In genomic region chr14:104159990-104160389, GRCh38 we compare ENCODE assay signal across 35 cellular contexts. TPM values are rescaled to one million over a fixed set of nuclear protein-coding genes. Genes with fewer than 3 reads are reported as not detected.
"Had no signal": no experiment of that assay in that cellular context is flagged by ENCODE, and none has a peak within 500 bp of the region (broad histone marks: within the 10 kb centered on the region; RNA-seq: fewer than 3 reads in every experiment).

No MANE protein-coding gene starts in this region.

- H3K27me3 Mint-ChIP-seq: activated B cell treated with CpG ODN at 0.5 μM for 24 hours; activated CD4-positive, alpha-beta memory T cell treated with anti-CD3 and anti-CD28 coated beads for 36 hours; activated CD4-positive, alpha-beta T cell treated with anti-CD3 and anti-CD28 coated beads, Interleukin-2, amount 10 ng/mL, durations not matched to agents 24 days and 14 days; activated CD8-positive, alpha-beta T cell treated with anti-CD3 and anti-CD28 coated beads for 36 hours; activated naive CD8-positive, alpha-beta T cell treated with anti-CD3 and anti-CD28 coated beads for 36 hours; activated T-helper 17 cell treated with anti-CD3 and anti-CD28 coated beads, Interleukin-2, amount 50 U/mL, for 72 hours had no signal

- H3K4me1 Mint-ChIP-seq: activated B cell treated with CpG ODN at 0.5 μM for 24 hours; activated CD4-positive, alpha-beta T cell treated with anti-CD3 and anti-CD28 coated beads, Interleukin-2, amount 10 ng/mL, durations not matched to agents 24 days and 14 days; activated naive CD8-positive, alpha-beta T cell treated with anti-CD3 and anti-CD28 coated beads for 36 hours; activated T-helper 17 cell treated with anti-CD3 and anti-CD28 coated beads, Interleukin-2, amount 50 U/mL, for 72 hours had no signal

- ATAC-seq: activated CD8-positive, alpha-beta T cell treated with anti-CD3 and anti-CD28 coated beads for 36 hours; activated naive CD4-positive, alpha-beta T cell treated with anti-CD3 and anti-CD28 coated beads, Interleukin-2, amount 50 U/mL, for 72 hours; activated T-cell treated with anti-CD3 and anti-CD28 coated beads, Interleukin-2, amount 50 U/mL, for 4 hours; activated T-cell treated with anti-CD3 and anti-CD28 coated beads, Interleukin-2, amount 50 U/mL, for 72 hours; activated T-helper 17 cell treated with anti-CD3 and anti-CD28 coated beads, Interleukin-2, amount 50 U/mL, for 72 hours; body of pancreas had no signal

- H3K4me3 Mint-ChIP-seq: activated B cell treated with CpG ODN at 0.5 μM for 24 hours; activated CD4-positive, alpha-beta memory T cell treated with anti-CD3 and anti-CD28 coated beads for 36 hours; activated CD4-positive, alpha-beta T cell treated with anti-CD3 and anti-CD28 coated beads, Interleukin-2, amount 10 ng/mL, durations not matched to agents 24 days and 14 days; activated CD8-positive, alpha-beta T cell treated with anti-CD3 and anti-CD28 coated beads for 36 hours; activated naive CD4-positive, alpha-beta T cell treated with anti-CD3 and anti-CD28 coated beads for 36 hours; activated naive CD8-positive, alpha-beta T cell treated with anti-CD3 and anti-CD28 coated beads for 36 hours; activated T-cell treated with anti-CD3 and anti-CD28 coated beads, Interleukin-2, amount 50 U/mL, for 4 hours; activated T-cell treated with anti-CD3 and anti-CD28 coated beads, Interleukin-2, amount 50 U/mL, for 72 hours; activated T-helper 1 cell treated with anti-CD3 and anti-CD28 coated beads, Interleukin-12 subunit alpha, Interleukin-12 subunit beta, Interleukin-2, Interleukin-4 antibody, amounts not matched to agents 30 ng/mL and 10 ng/mL and 1 ng/mL, durations not matched to agents 14 hours and 24 hours and 36 hours; activated T-helper 17 cell treated with anti-CD3 and anti-CD28 coated beads, Interleukin-2, amount 50 U/mL, for 72 hours; T-helper 1 cell treated with Interleukin-12 subunit alpha and Interleukin-12 subunit beta and Interleukin-4 antibody, amounts not matched to agents 30 μg/mL and 1 μg/mL, for 36 hours; T-helper 2 cell treated with Interferon-gamma antibody and Interleukin-4, amounts not matched to agents 5 μg/mL and 100 μg/mL, for 36 hours had no signal

- H3K4me3 ChIP-seq: adrenal gland, body of pancreas, breast epithelium had no signal

- H3K27ac ChIP-seq: body of pancreas, brain microvascular endothelial cell, breast epithelium, VCaP had no signal

- DNase-seq: activated B cell treated with CpG ODN at 0.5 μM for 24 hours; activated CD4-positive, alpha-beta memory T cell treated with anti-CD3 and anti-CD28 coated beads for 36 hours; activated CD4-positive, alpha-beta T cell treated with anti-CD3 and anti-CD28 coated beads for 4 hours; activated CD4-positive, alpha-beta T cell treated with anti-CD3 and anti-CD28 coated beads, Interleukin-2, amount 10 ng/mL, durations not matched to agents 24 days and 14 days; activated CD4-positive, alpha-beta T cell treated with anti-CD3 and anti-CD28 coated beads, Interleukin-2, amount 50 U/mL, for 1 hour; activated CD4-positive, alpha-beta T cell treated with anti-CD3 and anti-CD28 coated beads, Interleukin-2, amount 50 U/mL, for 4 hours; activated CD4-positive, CD25-positive, alpha-beta regulatory T cell treated with anti-CD3 and anti-CD28 coated beads, Interleukin-2, amount 50 U/mL, for 72 hours; activated CD8-positive, alpha-beta memory T cell treated with anti-CD3 and anti-CD28 coated beads, Interleukin-2, amount 50 U/mL, for 4 hours; activated CD8-positive, alpha-beta T cell treated with anti-CD3 and anti-CD28 coated beads for 36 hours; activated effector memory CD4-positive, alpha-beta T cell treated with anti-CD3 and anti-CD28 coated beads, Interleukin-2, amount 50 U/mL, for 16 hours; activated gamma-delta T cell treated with Interleukin-2 at 50 U/mL for 16 hours; activated naive CD4-positive, alpha-beta T cell; activated naive CD4-positive, alpha-beta T cell treated with anti-CD3 and anti-CD28 coated beads for 36 hours; activated naive CD4-positive, alpha-beta T cell treated with anti-CD3 and anti-CD28 coated beads, Interleukin-2, amount 50 U/mL, for 16 hours; activated naive CD8-positive, alpha-beta T cell treated with anti-CD3 and anti-CD28 coated beads for 36 hours; activated T-cell treated with anti-CD3 and anti-CD28 coated beads for 4 hours; activated T-cell treated with anti-CD3 and anti-CD28 coated beads, Interleukin-2, amount 50 U/mL, for 1 hour; activated T-cell treated with anti-CD3 and anti-CD28 coated beads, Interleukin-2, amount 50 U/mL, for 4 hours; activated T-cell treated with anti-CD3 and anti-CD28 coated beads, Interleukin-2, amount 50 U/mL, for 72 hours; amniotic stem cell; aorta; body of pancreas; brain microvascular endothelial cell; central memory CD4-positive, alpha-beta T cell; cerebellar nuclear complex; T-helper 2 cell; T-helper 9 cell had no signal

- H3K36me3 Mint-ChIP-seq: activated CD4-positive, alpha-beta memory T cell treated with anti-CD3 and anti-CD28 coated beads for 36 hours; activated naive CD4-positive, alpha-beta T cell treated with anti-CD3 and anti-CD28 coated beads, Interleukin-2, amount 50 U/mL, for 72 hours; activated naive CD8-positive, alpha-beta T cell treated with anti-CD3 and anti-CD28 coated beads for 36 hours had no signal

- H3K4me1 ChIP-seq: adrenal gland, breast epithelium had no signal

- H3K27ac Mint-ChIP-seq: activated B cell treated with CpG ODN at 0.5 μM for 24 hours; activated CD4-positive, alpha-beta memory T cell treated with anti-CD3 and anti-CD28 coated beads for 36 hours; activated CD4-positive, alpha-beta T cell treated with anti-CD3 and anti-CD28 coated beads, Interleukin-2, amount 10 ng/mL, durations not matched to agents 24 days and 14 days; activated CD8-positive, alpha-beta T cell treated with anti-CD3 and anti-CD28 coated beads for 36 hours; activated naive CD4-positive, alpha-beta T cell treated with anti-CD3 and anti-CD28 coated beads for 36 hours; activated naive CD4-positive, alpha-beta T cell treated with anti-CD3 and anti-CD28 coated beads, Interleukin-2, amount 50 U/mL, for 72 hours; activated naive CD8-positive, alpha-beta T cell treated with anti-CD3 and anti-CD28 coated beads for 36 hours; activated T-cell treated with anti-CD3 and anti-CD28 coated beads, Interleukin-2, amount 50 U/mL, for 72 hours; activated T-helper 1 cell treated with anti-CD3 and anti-CD28 coated beads, Interleukin-12 subunit alpha, Interleukin-12 subunit beta, Interleukin-2, Interleukin-4 antibody, amounts not matched to agents 30 ng/mL and 10 ng/mL and 1 ng/mL, durations not matched to agents 14 hours and 24 hours and 36 hours; activated T-helper 17 cell treated with anti-CD3 and anti-CD28 coated beads, Interleukin-2, amount 50 U/mL, for 72 hours; T-helper 1 cell treated with Interleukin-12 subunit alpha and Interleukin-12 subunit beta and Interleukin-4 antibody, amounts not matched to agents 30 μg/mL and 1 μg/mL, for 36 hours; T-helper 2 cell treated with Interferon-gamma antibody and Interleukin-4, amounts not matched to agents 5 μg/mL and 100 μg/mL, for 36 hours had no signal

- H3K27me3 ChIP-seq: adrenal gland, body of pancreas, brain microvascular endothelial cell, breast epithelium had no signal

- H3K36me3 ChIP-seq: adrenal gland, brain microvascular endothelial cell, breast epithelium had no signal

- H3K9me3 ChIP-seq: adrenal gland, body of pancreas, breast epithelium had no signal

- H3K9me3 Mint-ChIP-seq: activated B cell treated with CpG ODN at 0.5 μM for 24 hours; activated CD4-positive, alpha-beta memory T cell treated with anti-CD3 and anti-CD28 coated beads for 36 hours; activated CD4-positive, alpha-beta T cell treated with anti-CD3 and anti-CD28 coated beads, Interleukin-2, amount 10 ng/mL, durations not matched to agents 24 days and 14 days; activated CD8-positive, alpha-beta T cell treated with anti-CD3 and anti-CD28 coated beads for 36 hours; activated naive CD4-positive, alpha-beta T cell treated with anti-CD3 and anti-CD28 coated beads for 36 hours; activated naive CD4-positive, alpha-beta T cell treated with anti-CD3 and anti-CD28 coated beads, Interleukin-2, amount 50 U/mL, for 72 hours; activated naive CD8-positive, alpha-beta T cell treated with anti-CD3 and anti-CD28 coated beads for 36 hours; activated T-cell treated with anti-CD3 and anti-CD28 coated beads, Interleukin-2, amount 50 U/mL, for 4 hours; activated T-cell treated with anti-CD3 and anti-CD28 coated beads, Interleukin-2, amount 50 U/mL, for 72 hours; activated T-helper 1 cell treated with anti-CD3 and anti-CD28 coated beads, Interleukin-12 subunit alpha, Interleukin-12 subunit beta, Interleukin-2, Interleukin-4 antibody, amounts not matched to agents 30 ng/mL and 10 ng/mL and 1 ng/mL, durations not matched to agents 14 hours and 24 hours and 36 hours; activated T-helper 17 cell treated with anti-CD3 and anti-CD28 coated beads, Interleukin-2, amount 50 U/mL, for 72 hours; T-helper 1 cell treated with Interleukin-12 subunit alpha and Interleukin-12 subunit beta and Interleukin-4 antibody, amounts not matched to agents 30 μg/mL and 1 μg/mL, for 36 hours; T-helper 2 cell treated with Interferon-gamma antibody and Interleukin-4, amounts not matched to agents 5 μg/mL and 100 μg/mL, for 36 hours had no signal

RNA-seq across cellular contexts. Expression of gene KIF26A, which starts 21.6 kb away (rescaled TPM):
- total RNA-seq: activated B cell treated with CpG ODN at 0.5 μM for 24 hours had no signal
